ENCODE assay signal across 14 cellular contexts in the genomic region with DNA sequence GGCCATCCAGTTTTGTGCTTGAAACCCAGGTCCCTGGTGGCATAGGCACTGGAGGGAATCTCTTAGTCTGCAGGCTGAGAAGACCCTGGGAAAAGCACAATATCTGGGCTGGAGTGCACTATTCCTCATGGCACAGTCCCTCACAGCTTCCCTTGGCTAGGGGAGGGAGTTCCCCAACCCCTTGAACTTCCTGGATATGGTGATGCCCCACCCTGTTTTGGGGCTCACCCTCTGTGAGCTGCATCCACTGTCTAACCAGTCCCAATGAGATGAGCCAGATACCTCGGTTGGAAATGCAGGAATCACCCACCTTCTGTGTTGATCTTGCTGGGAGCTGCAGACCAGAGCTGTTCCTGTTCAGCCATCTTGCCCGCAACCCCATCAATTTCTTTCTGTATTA. TPM values are rescaled to one million over a fixed set of nuclear protein-coding genes. Genes with fewer than 3 reads are reported as not detected.
DNase-seq lines count a peak whose midpoint lies in the region; ATAC-seq and TF ChIP-seq lines count a peak whose summit lies in the region.
"Had no signal": no experiment of that assay in that cellular context is flagged by ENCODE, and none has a peak within 500 bp of the region (broad histone marks: within the 10 kb centered on the region; RNA-seq: fewer than 3 reads in every experiment).

No MANE protein-coding gene starts in this region.

- no peaks in the 10 kb centered on the region for H3F3A ChIP-seq in GM23338 (replicated peaks; ENCODE audit: low read depth)

- no peak overlapping the region for H3K27ac Mint-ChIP-seq in GM23338
- H3K27ac Mint-ChIP-seq: CD4-positive, CD25-positive, alpha-beta regulatory T cell; CD8-positive, alpha-beta T cell had no signal

- no peak overlapping the region for H3K4me3 Mint-ChIP-seq in GM23338
- H3K4me3 Mint-ChIP-seq: CD4-positive, CD25-positive, alpha-beta regulatory T cell; CD8-positive, alpha-beta T cell had no signal

- DNase-seq in GM23338 (ENCODE audit: low spot score) = no peak
- DNase-seq in SK-N-DZ (ENCODE audit: low spot score) = peak; percentile 21
- DNase-seq in activated gamma-delta T cell treated with Interleukin-2 at 50 U/mL for 16 hours = no peak
- DNase-seq: C1 segment of cervical spinal cord; Caco-2; CD4-positive, CD25-positive, alpha-beta regulatory T cell; CD8-positive, alpha-beta T cell; DMS153; DND-41; GM23248; HCEC 1CT had no signal

- TF ChIP-seq CTCF in GM23338 (conservative IDR thresholded peaks at IDR 0.05; ENCODE audit: low read depth in 2 of 2) = no peak

- ATAC-seq in GM23338 = no peak
- peak; percentile 89 for ATAC-seq in esophagus mucosa
- ATAC-seq in GM18873 (IDR thresholded peaks at IDR 0.05; ENCODE audit: low FRiP score, unreplicated experiment) = no peak
- no peak for ATAC-seq in HG03565 (IDR thresholded peaks at IDR 0.05; ENCODE audit: unreplicated experiment)
- ATAC-seq: CD8-positive, alpha-beta T cell had no signal

- no peak overlapping the region for H3K4me2 ChIP-seq in GM23338

- peaks cover 10% of the 10 kb centered on the region; the same call in 1 of the 2 replicates for H3K4me1 ChIP-seq in GM23338 (ENCODE audit: insufficient read depth)

- no peak overlapping the region for H3K27ac ChIP-seq in GM23338 (ENCODE audit: low read depth)
- H3K27ac ChIP-seq: GM23248 had no signal

- H2AFZ ChIP-seq in GM23338 = peak overlapping the region; percentile 28; the same call in 1 of the 2 replicates
- H2AFZ ChIP-seq: GM23248 had no signal

- peaks cover 3% of the 10 kb centered on the region; the same call in 1 of the 3 replicates for H3K9me3 Mint-ChIP-seq in GM23338

- H3K4me1 Mint-ChIP-seq in GM23338 = peaks cover 14% of the 10 kb centered on the region
- H3K4me1 Mint-ChIP-seq: CD4-positive, CD25-positive, alpha-beta regulatory T cell had no signal

- no peaks in the 10 kb centered on the region for H3K36me3 Mint-ChIP-seq in GM23338 (ENCODE audit: low read depth)
- H3K36me3 Mint-ChIP-seq: CD4-positive, CD25-positive, alpha-beta regulatory T cell; CD8-positive, alpha-beta T cell had no signal

- no peaks in the 10 kb centered on the region for H4K20me1 ChIP-seq in GM23338 (replicated peaks; ENCODE audit: insufficient read depth)

- peaks cover 11% of the 10 kb centered on the region; the same call in 1 of the 2 replicates for H3K9me2 ChIP-seq in GM23338 (ENCODE audit: insufficient read depth)

- H3K4me3 ChIP-seq in GM23338 = no peak overlapping the region
- H3K4me3 ChIP-seq: GM23248 had no signal

- peaks cover 2% of the 10 kb centered on the region for H3K27me3 Mint-ChIP-seq in GM23338 (ENCODE audit: insufficient read depth, low read depth, poor library complexity)

- no peaks in the 10 kb centered on the region for H3K27me3 ChIP-seq in GM23338 (ENCODE audit: insufficient read depth)

- no peaks in the 10 kb centered on the region for H3K79me2 ChIP-seq in GM23338 (replicated peaks; ENCODE audit: insufficient read depth)

- H3K36me3 ChIP-seq in GM23338 (ENCODE audit: insufficient read depth) = no peaks in the 10 kb centered on the region

TF ChIP-seq in GM23338, 12 proteins besides CTCF, POLR2A, EP300 and RAD21 (continues in another document):
- no peak for TF ChIP-seq ZNF114 (CRISPR knock-in tag; IDR thresholded peaks at IDR 0.05)
- TF ChIP-seq EZH2phosphoT487 (IDR thresholded peaks at IDR 0.05; ENCODE audit: unreplicated experiment) = no peak
- TF ChIP-seq STAT1 (IDR thresholded peaks at IDR 0.05; ENCODE audit: unreplicated experiment) = no peak
- TF ChIP-seq NANOG (IDR thresholded peaks at IDR 0.05; ENCODE audit: borderline replicate concordance) = no peak
- TF ChIP-seq REST (IDR thresholded peaks at IDR 0.05; ENCODE audit: unreplicated experiment) = no peak
- no peak for TF ChIP-seq EZH2 (IDR thresholded peaks at IDR 0.05; ENCODE audit: low read depth, unreplicated experiment)
- no peak for TF ChIP-seq ZNF462 (CRISPR knock-in tag; IDR thresholded peaks at IDR 0.05)

RNA-seq across cellular contexts. Expression of gene NAMPT, which starts 19.8 kb away (rescaled TPM):
- 73.9 and 98.1 TPM in 2 replicates for total RNA-seq in GM23338 (2014; rRNA removed; shearing (Covaris generic))
- 34.3 and 37.9 TPM in 2 replicates for polyA plus RNA-seq in GM23338 (2016; fragmentation: Nextera tagmentation; extraction: Ambion mirVana)
- 36.8 and 37.4 TPM in 2 replicates for polyA plus RNA-seq in SK-N-DZ (2014; cell fraction: cytosol; rRNA removed)
- polyA plus RNA-seq in SK-N-DZ (2014; cell fraction: nucleus; rRNA removed) = 28.8 and 30.8 TPM in 2 replicates
- 418 TPM for total RNA-seq in esophagus mucosa
